ENCODE assay signal across 3 cellular contexts in the genomic region with DNA sequence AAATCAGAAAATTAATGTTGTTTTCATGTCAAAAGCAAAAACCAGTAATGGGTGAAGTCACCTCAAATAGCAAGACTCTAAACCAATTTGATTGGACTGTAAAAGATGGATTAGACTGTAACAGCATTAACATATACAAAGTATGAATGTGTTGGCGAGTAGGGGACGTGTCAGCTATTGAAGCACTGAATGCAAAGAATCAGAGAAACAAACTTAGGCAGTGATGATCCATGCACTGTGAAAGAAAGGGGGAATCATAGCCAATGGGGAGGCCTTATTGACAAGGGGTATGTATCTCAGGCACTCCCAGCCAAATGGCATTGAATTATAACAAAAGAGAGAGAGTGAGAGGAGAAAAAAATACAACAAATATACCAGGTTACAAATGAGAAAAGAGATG.
"Had no signal": no experiment of that assay in that cellular context is flagged by ENCODE, and none has a peak within 500 bp of the region (broad histone marks: within the 10 kb centered on the region; RNA-seq: fewer than 3 reads in every experiment).

No MANE protein-coding gene starts in this region.

- H3K4me3 ChIP-seq: GM12878 had no signal

- DNase-seq: GDM1, GF-D8 had no signal
